In genomic region chr12:112299704-112300103, GRCh38 we compare ENCODE assay signal across 27 cellular contexts.
"Had no signal": no experiment of that assay in that cellular context is flagged by ENCODE, and none has a peak within 500 bp of the region (broad histone marks: within the 10 kb centered on the region; RNA-seq: fewer than 3 reads in every experiment).

No MANE protein-coding gene starts in this region.

- H3K4me3 ChIP-seq: stomach, suprapubic skin, testis, thoracic aorta, thyroid gland, tibial artery, tibial nerve, transverse colon, upper lobe of left lung, upper lobe of right lung, uterus, vagina had no signal

- H3K4me1 ChIP-seq: suprapubic skin, testis, thyroid gland, tibial artery, tibial nerve, transverse colon, upper lobe of left lung, upper lobe of right lung, uterus had no signal

- H3K9me3 Mint-ChIP-seq: stimulated activated effector memory CD8-positive, alpha-beta T cell treated with anti-CD3 and anti-CD28 coated beads, Interleukin-12 subunit alpha, Interleukin-12 subunit beta, amount 100 ng/mL, for 72 hours; stimulated activated memory B cell treated with anti-CD40 and anti-IgM and Interleukin-4, amounts not matched to agents 10 μg/mL and 1 μg/mL and 100 μg/mL, for 72 hours; stimulated activated naive B cell treated with anti-CD40 and anti-IgM and Interleukin-4, amounts not matched to agents 10 μg/mL and 1 μg/mL and 100 μg/mL, for 72 hours; stimulated activated naive CD8-positive, alpha-beta T cell treated with anti-CD3 and anti-CD28 coated beads, Interleukin-15, amount 100 ng/mL, for 72 hours; stimulated activated naive CD8-positive, alpha-beta T cell treated with anti-CD3 and anti-CD28 coated beads, Interleukin-15, Interleukin-2, amounts not matched to agents 100 ng/mL and 50 ng/mL, for 24 hours; type B pancreatic cell had no signal

- H3K27me3 ChIP-seq: stomach, suprapubic skin, testis, thyroid gland, tibial artery, tibial nerve, transverse colon, upper lobe of left lung, upper lobe of right lung, uterus, vagina had no signal

- DNase-seq: stimulated activated CD4-positive, alpha-beta T cell treated with anti-CD3 and anti-CD28 coated beads, Interleukin-2, amount 100 ng/mL, for 48 hours; stimulated activated CD4-positive, alpha-beta T cell treated with anti-CD3 and anti-CD28 coated beads, Interleukin-4, amount 100 ng/mL, for 1 hour; stimulated activated CD4-positive, alpha-beta T cell treated with anti-CD3 and anti-CD28 coated beads, Interleukin-4, amount 100 ng/mL, for 24 hours; stimulated activated CD4-positive, alpha-beta T cell treated with anti-CD3 and anti-CD28 coated beads, Interleukin-4, amount 100 ng/mL, for 4 hours; stimulated activated CD8-positive, alpha-beta memory T cell treated with anti-CD3 and anti-CD28 coated beads, Interleukin-4, amount 100 ng/mL, for 48 hours; stimulated activated naive B cell treated with anti-CD40 and anti-IgM and Interleukin-4, amounts not matched to agents 10 μg/mL and 1 μg/mL and 100 μg/mL, for 72 hours; stimulated activated naive CD4-positive, alpha-beta T cell; stimulated activated naive CD4-positive, alpha-beta T cell treated with Interleukin-2 at 50 U/mL for 16 hours; stimulated activated naive CD8-positive, alpha-beta T cell treated with anti-CD3 and anti-CD28 coated beads, Interleukin-15, amount 100 ng/mL, for 72 hours; stimulated activated naive CD8-positive, alpha-beta T cell treated with anti-CD3 and anti-CD28 coated beads, Interleukin-15, Interleukin-2, amounts not matched to agents 100 U/mL and 50 U/mL, for 24 hours; stomach; substantia nigra; testis; thyroid gland; tibial artery; transverse colon; upper lobe of left lung; upper lobe of right lung; uterus had no signal

- H3K36me3 ChIP-seq: uterus had no signal

- H3K9me3 ChIP-seq: stomach, suprapubic skin, testis, thoracic aorta, thyroid gland, tibial artery, tibial nerve, transverse colon, upper lobe of left lung, upper lobe of right lung, uterus, vagina had no signal

- H3K27ac ChIP-seq: stomach, suprapubic skin, testis, thoracic aorta, thyroid gland, tibial artery, tibial nerve, transverse colon, upper lobe of left lung, upper lobe of right lung, uterus, vagina had no signal

- ATAC-seq: stimulated activated effector memory CD8-positive, alpha-beta T cell treated with anti-CD3 and anti-CD28 coated beads, Interleukin-12 subunit alpha, Interleukin-12 subunit beta, amount 100 ng/mL, for 72 hours; stimulated activated memory B cell treated with anti-CD40 and anti-IgM and Interleukin-4, amounts not matched to agents 10 μg/mL and 1 μg/mL and 100 μg/mL, for 72 hours; stimulated activated naive B cell treated with anti-CD40 and anti-IgM and Interleukin-4, amounts not matched to agents 10 μg/mL and 1 μg/mL and 100 μg/mL, for 72 hours; stimulated activated naive CD8-positive, alpha-beta T cell treated with anti-CD3 and anti-CD28 coated beads, Interleukin-15, amount 100 ng/mL, for 72 hours; stimulated activated naive CD8-positive, alpha-beta T cell treated with anti-CD3 and anti-CD28 coated beads, Interleukin-15, Interleukin-2, amounts not matched to agents 100 U/mL and 50 U/mL, for 24 hours; upper lobe of right lung had no signal

- H3K4me3 Mint-ChIP-seq: stimulated activated effector memory CD8-positive, alpha-beta T cell treated with anti-CD3 and anti-CD28 coated beads, Interleukin-12 subunit alpha, Interleukin-12 subunit beta, amount 100 ng/mL, for 72 hours; stimulated activated memory B cell treated with anti-CD40 and anti-IgM and Interleukin-4, amounts not matched to agents 10 μg/mL and 1 μg/mL and 100 μg/mL, for 72 hours; stimulated activated naive B cell treated with anti-CD40 and anti-IgM and Interleukin-4, amounts not matched to agents 10 μg/mL and 1 μg/mL and 100 μg/mL, for 72 hours; stimulated activated naive CD8-positive, alpha-beta T cell treated with anti-CD3 and anti-CD28 coated beads, Interleukin-15, amount 100 ng/mL, for 72 hours; stimulated activated naive CD8-positive, alpha-beta T cell treated with anti-CD3 and anti-CD28 coated beads, Interleukin-15, Interleukin-2, amounts not matched to agents 100 ng/mL and 50 ng/mL, for 24 hours; type B pancreatic cell had no signal

- H3K27ac Mint-ChIP-seq: stimulated activated effector memory CD8-positive, alpha-beta T cell treated with anti-CD3 and anti-CD28 coated beads, Interleukin-12 subunit alpha, Interleukin-12 subunit beta, amount 100 ng/mL, for 72 hours; stimulated activated memory B cell treated with anti-CD40 and anti-IgM and Interleukin-4, amounts not matched to agents 10 μg/mL and 1 μg/mL and 100 μg/mL, for 72 hours; stimulated activated naive B cell treated with anti-CD40 and anti-IgM and Interleukin-4, amounts not matched to agents 10 μg/mL and 1 μg/mL and 100 μg/mL, for 72 hours; stimulated activated naive CD8-positive, alpha-beta T cell treated with anti-CD3 and anti-CD28 coated beads, Interleukin-15, amount 100 ng/mL, for 72 hours; stimulated activated naive CD8-positive, alpha-beta T cell treated with anti-CD3 and anti-CD28 coated beads, Interleukin-15, Interleukin-2, amounts not matched to agents 100 ng/mL and 50 ng/mL, for 24 hours; type B pancreatic cell had no signal

- H3K27me3 Mint-ChIP-seq: stimulated activated memory B cell treated with anti-CD40 and anti-IgM and Interleukin-4, amounts not matched to agents 10 μg/mL and 1 μg/mL and 100 μg/mL, for 72 hours; stimulated activated naive B cell treated with anti-CD40 and anti-IgM and Interleukin-4, amounts not matched to agents 10 μg/mL and 1 μg/mL and 100 μg/mL, for 72 hours; stimulated activated naive CD8-positive, alpha-beta T cell treated with anti-CD3 and anti-CD28 coated beads, Interleukin-15, amount 100 ng/mL, for 72 hours; stimulated activated naive CD8-positive, alpha-beta T cell treated with anti-CD3 and anti-CD28 coated beads, Interleukin-15, Interleukin-2, amounts not matched to agents 100 ng/mL and 50 ng/mL, for 24 hours; type B pancreatic cell had no signal
